Comparison of ENCODE assay signal across 7 cellular contexts in genomic region chr12:53501615-53502181, GRCh38. TPM values are rescaled to one million over a fixed set of nuclear protein-coding genes. Genes with fewer than 3 reads are reported as not detected.
A peak's percentile ranks its signal among the peaks of the same experiment; 100 is the strongest.
DNase-seq lines count a peak whose midpoint lies in the region; ATAC-seq, FAIRE-seq and TF ChIP-seq lines count a peak whose summit lies in the region.

No MANE protein-coding gene starts in this region.

- H3K4me3 Mint-ChIP-seq in activated CD8-positive, alpha-beta T cell treated with anti-CD3 and anti-CD28 coated beads for 36 hours = peak overlapping the region; percentile 76
- H3K4me3 Mint-ChIP-seq in stimulated activated naive CD8-positive, alpha-beta T cell treated with anti-CD3 and anti-CD28 coated beads, Interleukin-15, amount 100 ng/mL, for 72 hours = peak overlapping the region; percentile 84 to 95

- H3K4me1 ChIP-seq in iPS-15b (ENCODE audit: control insufficient read depth, insufficient read depth, low read length) = peaks cover 14% of the 10 kb centered on the region

- FAIRE-seq in HTR-8/SVneo (lab: Jason Lieb, UNC) = no peak

- peaks cover 29% of the 10 kb centered on the region for H3K36me3 ChIP-seq in iPS-15b (ENCODE audit: control insufficient read depth, insufficient read depth, low read length)

- H3K27me3 ChIP-seq in HL-60 (ENCODE audit: insufficient read depth, poor library complexity, severe bottlenecking) = no peaks in the 10 kb centered on the region
- no peaks in the 10 kb centered on the region for H3K27me3 ChIP-seq in iPS-15b (ENCODE audit: control insufficient read depth, insufficient read depth, low read length)

- H3K9me3 Mint-ChIP-seq in activated CD8-positive, alpha-beta T cell treated with anti-CD3 and anti-CD28 coated beads for 36 hours = no peaks in the 10 kb centered on the region
- no peaks in the 10 kb centered on the region for H3K9me3 Mint-ChIP-seq in stimulated activated naive CD8-positive, alpha-beta T cell treated with anti-CD3 and anti-CD28 coated beads, Interleukin-15, amount 100 ng/mL, for 72 hours

- CTCF ChIA-PET in activated CD8-positive, alpha-beta T cell treated with anti-CD3 and anti-CD28 coated beads for 36 hours (lab: Charles Lee) = interaction anchor here (1.1 to 1.9 kb wide), 7 partner anchors 7 to 183 kb away, joined by 3 to 8 read pairs (median 5); partner anchors contain the start of gene AAAS

- intact Hi-C loops in activated CD8-positive, alpha-beta T cell treated with anti-CD3 and anti-CD28 coated beads for 36 hours (cut with micrococcal nuclease) = loop anchor here (10.0 kb wide), 1 partner anchor 147 kb away; no protein-coding TSS in a partner anchor

- DNase-seq in HL-60 (ENCODE audit: low read depth in 1 of 2, low spot score in 1 of 2) = peak in 1 of 2 experiments; percentile 41
- no peak for DNase-seq in activated CD8-positive, alpha-beta T cell treated with anti-CD3 and anti-CD28 coated beads for 36 hours
- no peak for DNase-seq in stimulated activated naive CD8-positive, alpha-beta T cell treated with anti-CD3 and anti-CD28 coated beads, Interleukin-15, amount 100 ng/mL, for 72 hours
- no peak for DNase-seq in AG20443 (ENCODE audit: low spot score)
- no peak for DNase-seq in HTR-8/SVneo (ENCODE audit: insufficient read length, low spot score)
- DNase-seq in medulla oblongata (ENCODE audit: extremely low spot score) = no peak

- no peaks in the 10 kb centered on the region for H3K27me3 Mint-ChIP-seq in activated CD8-positive, alpha-beta T cell treated with anti-CD3 and anti-CD28 coated beads for 36 hours
- no peaks in the 10 kb centered on the region for H3K27me3 Mint-ChIP-seq in stimulated activated naive CD8-positive, alpha-beta T cell treated with anti-CD3 and anti-CD28 coated beads, Interleukin-15, amount 100 ng/mL, for 72 hours

- H3K9ac ChIP-seq in iPS-15b (ENCODE audit: low read depth, low read length) = peak overlapping the region; percentile 90

- H3K27ac Mint-ChIP-seq in activated CD8-positive, alpha-beta T cell treated with anti-CD3 and anti-CD28 coated beads for 36 hours = peak overlapping the region; percentile 94
- peak overlapping the region; percentile 91 to 99 for H3K27ac Mint-ChIP-seq in stimulated activated naive CD8-positive, alpha-beta T cell treated with anti-CD3 and anti-CD28 coated beads, Interleukin-15, amount 100 ng/mL, for 72 hours

- H3K27ac ChIP-seq in HL-60 (replicated peaks) = peak overlapping the region; percentile 97

- TF ChIP-seq CTCF in HL-60 (IDR thresholded peaks at IDR 0.05; ENCODE audit: insufficient read depth, low read length) = no peak
- TF ChIP-seq CTCF in activated CD8-positive, alpha-beta T cell treated with anti-CD3 and anti-CD28 coated beads for 36 hours (IDR thresholded peaks at IDR 0.05) = no peak

- ATAC-seq in activated CD8-positive, alpha-beta T cell treated with anti-CD3 and anti-CD28 coated beads for 36 hours = no peak
- no peak for ATAC-seq in stimulated activated naive CD8-positive, alpha-beta T cell treated with anti-CD3 and anti-CD28 coated beads, Interleukin-15, amount 100 ng/mL, for 72 hours

- POLR2A ChIA-PET in activated CD8-positive, alpha-beta T cell treated with anti-CD3 and anti-CD28 coated beads for 36 hours (lab: Charles Lee) = interaction anchor here (0.7 to 54.1 kb wide), 9 partner anchors 9 to 186 kb away, joined by 3 to 1494 read pairs (median 4); partner anchors contain the start of genes AAAS, ATP5MC2 and PCBP2

- H3K4me3 ChIP-seq in HL-60 (replicated peaks; ENCODE audit: insufficient read depth, low read length) (peak overlapping the region; percentile 84), iPS-15b (ENCODE audit: low read depth, low read length) (peak overlapping the region; percentile 89)

- H3K9me3 ChIP-seq in iPS-15b (ENCODE audit: control insufficient read depth, insufficient read depth, low read length) = no peaks in the 10 kb centered on the region

- H3K36me3 Mint-ChIP-seq in activated CD8-positive, alpha-beta T cell treated with anti-CD3 and anti-CD28 coated beads for 36 hours (ENCODE audit: low read depth) = peaks cover 3% of the 10 kb centered on the region

- peaks cover 39% of the 10 kb centered on the region for H3K4me1 Mint-ChIP-seq in activated CD8-positive, alpha-beta T cell treated with anti-CD3 and anti-CD28 coated beads for 36 hours (ENCODE audit: low read depth)
- H3K4me1 Mint-ChIP-seq in stimulated activated naive CD8-positive, alpha-beta T cell treated with anti-CD3 and anti-CD28 coated beads, Interleukin-15, amount 100 ng/mL, for 72 hours = peaks cover 58% of the 10 kb centered on the region

RNA-seq across cellular contexts. Expression of gene TARBP2, which starts 0.6 kb away (rescaled TPM):
- 10 to 100 TPM; 32.0 to 33.3 TPM for total RNA-seq in activated CD8-positive, alpha-beta T cell treated with anti-CD3 and anti-CD28 coated beads for 36 hours

RNA-seq across cellular contexts. Expression of gene MAP3K12, which starts 2.4 kb away (rescaled TPM):
- 10 to 100 TPM in 1 of 2 experiments, 1 to 10 TPM in 1; 8.2 to 10.0 TPM for total RNA-seq in activated CD8-positive, alpha-beta T cell treated with anti-CD3 and anti-CD28 coated beads for 36 hours

RNA-seq across cellular contexts. Expression of gene NPFF, which starts 5.6 kb away (rescaled TPM):
- not detected for total RNA-seq in activated CD8-positive, alpha-beta T cell treated with anti-CD3 and anti-CD28 coated beads for 36 hours

RNA-seq across cellular contexts. Expression of gene PCBP2, which starts 49.8 kb away (rescaled TPM):
- total RNA-seq in activated CD8-positive, alpha-beta T cell treated with anti-CD3 and anti-CD28 coated beads for 36 hours = 100 to 1,000 TPM; 958 to 973 TPM
